Comparison of ENCODE assay signal across 10 cellular contexts in genomic region chr15:23176683-23177082, GRCh38. TPM values are rescaled to one million over a fixed set of nuclear protein-coding genes. Genes with fewer than 3 reads are reported as not detected.
"Had no signal": no experiment of that assay in that cellular context is flagged by ENCODE, and none has a peak within 500 bp of the region (broad histone marks: within the 10 kb centered on the region; RNA-seq: fewer than 3 reads in every experiment).

No MANE protein-coding gene starts in this region.

RNA-seq across cellular contexts. Expression of gene GOLGA6L1, which starts 40.1 kb away (rescaled TPM):
- total RNA-seq: K562, LHCN-M2, MCF 10A, NCI-H460, PC-9, Peyer's patch, RPMI7951, SK-MEL-5 had no signal
- polyA plus RNA-seq: IgD-negative memory B cell, K562, SK-N-SH had no signal
